Comparison of ENCODE assay signal across 21 cellular contexts in the genomic region with DNA sequence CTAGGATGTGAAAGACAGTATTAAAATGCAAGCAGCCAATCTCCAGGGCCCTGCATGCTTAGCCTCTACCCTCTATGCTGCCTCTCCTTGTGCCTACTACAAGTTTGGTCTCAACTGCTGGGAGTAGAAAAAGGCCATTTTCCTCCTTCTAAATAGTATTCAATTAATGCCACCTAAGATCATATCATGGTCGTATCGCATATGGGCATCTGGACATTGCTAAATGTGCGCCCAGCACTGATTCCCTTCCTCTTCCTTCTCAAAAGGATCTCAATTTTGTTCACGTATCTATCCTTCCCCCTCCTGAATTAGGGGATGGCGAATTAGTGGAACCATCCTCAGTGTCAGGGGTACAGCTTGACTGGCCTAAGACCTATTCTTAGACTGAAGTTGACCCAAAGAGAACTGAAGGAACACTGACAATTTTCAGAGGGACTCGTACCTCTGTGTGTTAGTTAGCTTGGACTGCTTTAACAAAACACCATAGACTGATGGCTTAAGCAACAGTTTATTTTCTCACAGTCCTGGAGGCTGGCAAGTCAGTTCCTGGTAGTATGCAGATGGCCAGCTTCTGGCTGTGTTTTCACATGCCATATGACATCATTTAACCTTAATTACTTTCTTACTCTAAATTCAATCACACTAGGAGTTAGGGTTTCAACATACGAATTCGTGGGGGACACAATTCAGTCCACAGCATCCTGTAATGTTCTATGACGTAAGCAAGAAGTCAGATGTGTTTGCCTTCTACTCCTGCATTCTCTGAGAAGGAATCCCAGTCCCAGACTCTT. TPM values are rescaled to one million over a fixed set of nuclear protein-coding genes. Genes with fewer than 3 reads are reported as not detected.
DNase-seq lines count a peak whose midpoint lies in the region; ATAC-seq and TF ChIP-seq lines count a peak whose summit lies in the region.
"Had no signal": no experiment of that assay in that cellular context is flagged by ENCODE, and none has a peak within 500 bp of the region (broad histone marks: within the 10 kb centered on the region; RNA-seq: fewer than 3 reads in every experiment).

No MANE protein-coding gene starts in this region.

- in situ Hi-C loops in GM13977 (cut with MboI; ENCODE audit: low pct_unique_long_range_greater_than_20kb, low sequenced_read_pairs, unreplicated experiment): no loop called here

- no peak for TF ChIP-seq CTCF in AG09309 (IDR thresholded peaks at IDR 0.05; ENCODE audit: control insufficient read depth, insufficient read depth, low read depth, low read length, missing control alignments)
- TF ChIP-seq CTCF in foreskin fibroblast (IDR thresholded peaks at IDR 0.05; ENCODE audit: low read depth, low read length): no peak
- no peak for TF ChIP-seq CTCF in GM13977 (IDR thresholded peaks at IDR 0.05; ENCODE audit: extremely low read depth, insufficient read depth, missing control alignments)

- peak overlapping the region; percentile 56 for H3K27ac Mint-ChIP-seq in T-helper 17 cell
- H3K27ac Mint-ChIP-seq: activated naive CD8-positive, alpha-beta T cell treated with anti-CD3 and anti-CD28 coated beads, Interleukin-2, amount 10 ng/mL, durations not matched to agents 7 days and 5 days had no signal

- peaks cover 26% of the 10 kb centered on the region for H3K4me1 Mint-ChIP-seq in T-helper 17 cell

- H3K4me3 ChIP-seq in AG09309 (ENCODE audit: control insufficient read depth, low read depth, low read length) (no peak overlapping the region), foreskin fibroblast (ENCODE audit: low read depth in 1 of 2, low read length in 2 of 2) (no peak overlapping the region)
- H3K4me3 ChIP-seq: heart left ventricle, skin epidermis, vagina had no signal

- DNase-seq in AG09309 (ENCODE audit: low read depth): peak; percentile 48
- DNase-seq in GM04504 (ENCODE audit: low read depth): peak; percentile 68
- no peak for DNase-seq in T-helper 17 cell
- DNase-seq in foreskin fibroblast: peak; percentile 64 to 72
- DNase-seq in NCI-H2081 (lab: John Stamatoyannopoulos, UW): no peak
- DNase-seq in GM13977 (ENCODE audit: low spot score): no peak
- DNase-seq in activated CD4-positive, alpha-beta T cell treated with anti-CD3 and anti-CD28 coated beads for 1 hour: no peak
- DNase-seq in stimulated activated CD4-positive, alpha-beta T cell treated with anti-CD3 and anti-CD28 coated beads, Interleukin-15, amount 100 ng/mL, for 24 hours: no peak
- DNase-seq: activated naive CD8-positive, alpha-beta T cell treated with anti-CD3 and anti-CD28 coated beads, Interleukin-2, amount 10 ng/mL, durations not matched to agents 7 days and 5 days; BE2C; DMS153; GOT3; heart left ventricle; NCI-H2107; NCI-H526 treated with DMSO at 0.1 percent for 48 hours; SHP77 treated with DMSO at 0.1 percent for 48 hours; stimulated activated CD4-positive, alpha-beta T cell treated with anti-CD3 and anti-CD28 coated beads, Interleukin-4, amount 100 ng/mL, for 4 hours had no signal

- H3K4me3 Mint-ChIP-seq in T-helper 17 cell: no peak overlapping the region
- H3K4me3 Mint-ChIP-seq: activated naive CD8-positive, alpha-beta T cell treated with anti-CD3 and anti-CD28 coated beads, Interleukin-2, amount 10 ng/mL, durations not matched to agents 7 days and 5 days had no signal

- no peaks in the 10 kb centered on the region for H3K27me3 Mint-ChIP-seq in T-helper 17 cell
- H3K27me3 Mint-ChIP-seq: activated naive CD8-positive, alpha-beta T cell treated with anti-CD3 and anti-CD28 coated beads, Interleukin-2, amount 10 ng/mL, durations not matched to agents 7 days and 5 days had no signal

- ATAC-seq in T-helper 17 cell: no peak
- ATAC-seq: activated CD4-positive, CD25-positive, alpha-beta regulatory T cell treated with anti-CD3 and anti-CD28 coated beads, Interleukin-2, amount 50 U/mL, for 24 hours; esophagus mucosa; heart left ventricle had no signal

- no peaks in the 10 kb centered on the region for H3K9me3 ChIP-seq in T-helper 17 cell (ENCODE audit: control insufficient read depth, low read length, poor library complexity, severe bottlenecking)
- H3K9me3 ChIP-seq: BE2C, heart left ventricle, vagina had no signal

- H3K36me3 Mint-ChIP-seq in T-helper 17 cell (ENCODE audit: low read depth): peaks cover 12% of the 10 kb centered on the region

RNA-seq across cellular contexts. Expression of gene NUP50, which starts 8.5 kb away (rescaled TPM):
- total RNA-seq in T-helper 17 cell: 10 to 100 TPM; 89.3 to 99.2 TPM

Comparison
In these comparisons a context has a peak if more than half of its experiments do, and no peak if none do; other contexts are left out.
1. DNase-seq: peak in AG09309 (single experiment), GM04504 (single experiment) and foreskin fibroblast (2 of 2); none in T-helper 17 cell (0 of 3), NCI-H2081 (0 of 2), GM13977 (single experiment), activated CD4-positive, alpha-beta T cell treated with anti-CD3 and anti-CD28 coated beads for 1 hour (single experiment) and stimulated activated CD4-positive, alpha-beta T cell treated with anti-CD3 and anti-CD28 coated beads, Interleukin-15, amount 100 ng/mL, for 24 hours (single experiment).